In genomic region chr1:224251741-224252146, GRCh38 we compare ENCODE assay signal across 1 cellular context.
TF ChIP-seq lines count a peak whose summit lies in the region.

No MANE protein-coding gene starts in this region.

TF ChIP-seq in GM23338, 12 proteins besides CTCF, POLR2A, EP300 and RAD21 (continued from another document):
- TF ChIP-seq ETS1 (IDR thresholded peaks at IDR 0.05) (no peak), STAT1 (IDR thresholded peaks at IDR 0.05; ENCODE audit: unreplicated experiment) (no peak), JUNB (IDR thresholded peaks at IDR 0.05; ENCODE audit: unreplicated experiment) (no peak), POLR2AphosphoS5 (IDR thresholded peaks at IDR 0.05; ENCODE audit: low read depth) (no peak), EZH2 (IDR thresholded peaks at IDR 0.05; ENCODE audit: low read depth, unreplicated experiment) (no peak), ZNF462 (CRISPR knock-in tag; IDR thresholded peaks at IDR 0.05) (no peak), ZNF114 (CRISPR knock-in tag; IDR thresholded peaks at IDR 0.05) (no peak), ZNF331 (CRISPR knock-in tag; IDR thresholded peaks at IDR 0.05; ENCODE audit: low read depth) (no peak), NANOG (IDR thresholded peaks at IDR 0.05; ENCODE audit: borderline replicate concordance) (no peak)
TF ChIP-seq in GM23338: peak in this region for 0.
